ENCODE assay signal across 2 cellular contexts in genomic region chr3:194300392-194300758, GRCh38.
TF ChIP-seq lines count a peak whose summit lies in the region.

No MANE protein-coding gene starts in this region.

TF ChIP-seq in H1, 55 proteins besides CTCF, POLR2A, EP300 and RAD21 (continued from another document):
- peak; percentile 20; the same call in 1 of the 2 replicates for TF ChIP-seq E2F6 (IDR thresholded peaks at IDR 0.05)
- peak; percentile 23; the same call in 1 of the 2 replicates for TF ChIP-seq TBP (IDR thresholded peaks at IDR 0.05; ENCODE audit: low read depth, low read length)
- TF ChIP-seq CREB1 (IDR thresholded peaks at IDR 0.05) = peak; percentile 68; the same call in 1 of the 2 replicates
- no peak for TF ChIP-seq SP1 (IDR thresholded peaks at IDR 0.05; ENCODE audit: low read depth, low read length)
- TF ChIP-seq ATF2 (IDR thresholded peaks at IDR 0.05; ENCODE audit: low read length) = peak; percentile 90
- peak; percentile 63 for TF ChIP-seq TEAD4 (IDR thresholded peaks at IDR 0.05; ENCODE audit: low read depth, low read length)
- TF ChIP-seq MAX (IDR thresholded peaks at IDR 0.05) = peak; percentile 52; the same call in 1 of the 2 replicates
- peak; percentile 99 for TF ChIP-seq CEBPB (IDR thresholded peaks at IDR 0.05; ENCODE audit: low read depth, low read length)
- TF ChIP-seq BCL11A (IDR thresholded peaks at IDR 0.05; ENCODE audit: low read depth in 2 of 2, low read length in 2 of 2) = no peak
- TF ChIP-seq NRF1 (IDR thresholded peaks at IDR 0.05; ENCODE audit: low read depth, low read length) = no peak
- TF ChIP-seq ATF3 (IDR thresholded peaks at IDR 0.05; ENCODE audit: insufficient read depth, low read depth, low read length) = peak; percentile 88
TF ChIP-seq in H1: peak in this region for 9.

TF ChIP-seq in liver, 16 proteins besides CTCF, POLR2A, EP300 and RAD21:
- TF ChIP-seq ATF3 (IDR thresholded peaks at IDR 0.05) (peak; percentile 91), FOXA2 (IDR thresholded peaks at IDR 0.05) (no peak), MAX (IDR thresholded peaks at IDR 0.05) (no peak), FOXA1 (IDR thresholded peaks at IDR 0.05) (no peak), RXRA (IDR thresholded peaks at IDR 0.05) (peak; percentile 16 to 28), HNF4G (IDR thresholded peaks at IDR 0.05) (no peak), YY1 (IDR thresholded peaks at IDR 0.05) (peak; percentile 48), HNF4A (conservative IDR thresholded peaks at IDR 0.05) (no peak), SP1 (IDR thresholded peaks at IDR 0.05) (no peak)
